19 cellular contexts compared by ENCODE assay signal in the genomic region with DNA sequence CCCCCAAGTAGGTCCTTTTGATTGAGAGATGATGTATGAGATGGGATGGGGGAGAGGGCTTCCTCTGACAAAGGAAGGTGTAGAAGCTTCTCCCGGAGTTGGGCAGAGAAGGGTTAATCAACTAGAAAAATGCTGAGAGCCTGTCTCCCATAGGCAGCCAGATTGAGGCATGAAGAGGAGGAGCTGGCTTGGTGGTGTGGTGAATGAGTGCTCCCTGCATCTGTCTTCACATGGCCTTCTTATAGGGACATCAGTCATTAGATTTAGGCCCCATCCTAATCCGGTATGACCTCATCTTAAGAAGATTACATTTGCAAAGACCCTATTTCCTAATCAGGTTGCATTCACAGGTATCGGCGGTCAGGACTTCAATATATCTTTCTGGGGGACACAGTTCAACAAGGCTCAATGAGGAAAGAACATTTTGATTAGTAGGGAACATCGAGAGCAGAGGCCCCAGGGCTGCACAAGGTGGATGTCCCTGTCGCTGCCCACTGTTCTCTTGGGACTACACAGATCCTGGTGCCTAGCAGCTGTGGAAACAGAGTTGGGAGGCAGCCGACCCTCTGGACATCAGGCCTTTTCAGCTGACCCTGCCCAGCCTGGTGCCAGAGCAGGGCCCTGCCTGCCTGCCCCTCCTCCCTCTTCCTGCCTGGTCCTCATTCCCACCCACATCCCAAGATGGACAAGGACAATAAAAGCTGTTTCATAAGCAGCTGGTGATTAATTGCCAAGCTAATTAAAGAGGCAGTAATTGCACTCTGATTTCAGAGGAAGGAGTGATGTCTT.
"Had no signal": no experiment of that assay in that cellular context is flagged by ENCODE, and none has a peak within 500 bp of the region (broad histone marks: within the 10 kb centered on the region; RNA-seq: fewer than 3 reads in every experiment).

No MANE protein-coding gene starts in this region.

- H3K9me3 ChIP-seq: sigmoid colon, testis had no signal

- H2AFZ ChIP-seq: hepatocyte had no signal

- H3K27ac Mint-ChIP-seq: activated CD8-positive, alpha-beta memory T cell treated with anti-CD3 and anti-CD28 coated beads, Interleukin-2, amount 10 ng/mL, durations not matched to agents 7 days and 5 days; activated naive CD8-positive, alpha-beta T cell; activated T-cell treated with anti-CD3 and anti-CD28 coated beads, Interleukin-2, amount 50 U/mL, for 24 hours; dendritic cell treated with granulocyte-macrophage colony-stimulating factor and Interleukin-4, amounts not matched to agents 40 ng/mL and 50 ng/mL, for 4 days; effector memory CD8-positive, alpha-beta T cell; T-helper 17 cell had no signal

- H3K27me3 Mint-ChIP-seq: activated naive CD8-positive, alpha-beta T cell had no signal

- H3K4me3 Mint-ChIP-seq: activated CD8-positive, alpha-beta memory T cell treated with anti-CD3 and anti-CD28 coated beads, Interleukin-2, amount 10 ng/mL, durations not matched to agents 7 days and 5 days; activated naive CD8-positive, alpha-beta T cell; activated T-cell treated with anti-CD3 and anti-CD28 coated beads, Interleukin-2, amount 50 U/mL, for 24 hours; dendritic cell treated with granulocyte-macrophage colony-stimulating factor and Interleukin-4, amounts not matched to agents 40 ng/mL and 50 ng/mL, for 4 days; stimulated activated naive CD8-positive, alpha-beta T cell treated with anti-CD3 and anti-CD28 coated beads, Interleukin-15, amount 100 ng/mL, for 72 hours; T-helper 17 cell had no signal

- H3K36me3 ChIP-seq: brain microvascular endothelial cell, sigmoid colon had no signal

- H3K4me2 ChIP-seq: hepatocyte had no signal

- H3K79me2 ChIP-seq: hepatocyte had no signal

- H3K27me3 ChIP-seq: sigmoid colon, testis had no signal

- DNase-seq: activated CD4-positive, alpha-beta T cell treated with anti-CD3 and anti-CD28 coated beads, Interleukin-2, amount 50 U/mL, for 48 hours; activated CD4-positive, CD25-positive, alpha-beta regulatory T cell; activated CD8-positive, alpha-beta memory T cell treated with anti-CD3 and anti-CD28 coated beads, Interleukin-2, amount 10 ng/mL, durations not matched to agents 7 days and 5 days; activated effector memory CD4-positive, alpha-beta T cell treated with Interleukin-2 at 50 U/mL for 16 hours; activated T-cell treated with anti-CD3 and anti-CD28 coated beads, Interleukin-2, amount 50 U/mL, for 24 hours; amygdala; brain microvascular endothelial cell; cerebellar nuclear complex; effector memory CD8-positive, alpha-beta T cell; midbrain; sigmoid colon; stimulated activated CD4-positive, alpha-beta T cell treated with anti-CD3 and anti-CD28 coated beads, Interleukin-2, amount 100 ng/mL, for 48 hours; stimulated activated naive CD8-positive, alpha-beta T cell treated with anti-CD3 and anti-CD28 coated beads, Interleukin-15, amount 100 ng/mL, for 72 hours; T-helper 17 cell; testis had no signal

- H3K27ac ChIP-seq: brain microvascular endothelial cell, epithelial cell of prostate, hepatocyte, sigmoid colon, testis had no signal

- H3K9me3 Mint-ChIP-seq: activated T-cell treated with anti-CD3 and anti-CD28 coated beads, Interleukin-2, amount 50 U/mL, for 24 hours; dendritic cell treated with granulocyte-macrophage colony-stimulating factor and Interleukin-4, amounts not matched to agents 40 ng/mL and 50 ng/mL, for 4 days; effector memory CD8-positive, alpha-beta T cell; stimulated activated naive CD8-positive, alpha-beta T cell treated with anti-CD3 and anti-CD28 coated beads, Interleukin-15, amount 100 ng/mL, for 72 hours had no signal

- ATAC-seq: activated CD8-positive, alpha-beta memory T cell treated with anti-CD3 and anti-CD28 coated beads, Interleukin-2, amount 10 ng/mL, durations not matched to agents 7 days and 5 days; effector memory CD8-positive, alpha-beta T cell; stimulated activated naive CD8-positive, alpha-beta T cell treated with anti-CD3 and anti-CD28 coated beads, Interleukin-15, amount 100 ng/mL, for 72 hours; T-helper 17 cell had no signal

- H3K36me3 Mint-ChIP-seq: activated CD8-positive, alpha-beta memory T cell treated with anti-CD3 and anti-CD28 coated beads, Interleukin-2, amount 10 ng/mL, durations not matched to agents 7 days and 5 days; activated naive CD8-positive, alpha-beta T cell had no signal

- H3K4me3 ChIP-seq: hepatocyte, sigmoid colon, testis had no signal
